1 cellular context compared by ENCODE assay signal in genomic region chr6:88390998-88391397, GRCh38.
A peak's percentile ranks its signal among the peaks of the same experiment; 100 is the strongest.
TF ChIP-seq lines count a peak whose summit lies in the region.

No MANE protein-coding gene starts in this region.

TF ChIP-seq in HepG2, 621 proteins besides CTCF, POLR2A, EP300 and RAD21 (continued from another document):
- TF ChIP-seq ZNF687 (CRISPR knock-in tag; IDR thresholded peaks at IDR 0.05) (peak; percentile 33; the same call in 1 of the 2 replicates), ZNF644 (CRISPR knock-in tag; IDR thresholded peaks at IDR 0.05; ENCODE audit: low read depth) (peak; percentile 44; the same call in 1 of the 2 replicates)
TF ChIP-seq in HepG2: peak in this region for 6; not testable (repeated sequence) for 615.
